Comparison of ENCODE assay signal across 8 cellular contexts in the genomic region with DNA sequence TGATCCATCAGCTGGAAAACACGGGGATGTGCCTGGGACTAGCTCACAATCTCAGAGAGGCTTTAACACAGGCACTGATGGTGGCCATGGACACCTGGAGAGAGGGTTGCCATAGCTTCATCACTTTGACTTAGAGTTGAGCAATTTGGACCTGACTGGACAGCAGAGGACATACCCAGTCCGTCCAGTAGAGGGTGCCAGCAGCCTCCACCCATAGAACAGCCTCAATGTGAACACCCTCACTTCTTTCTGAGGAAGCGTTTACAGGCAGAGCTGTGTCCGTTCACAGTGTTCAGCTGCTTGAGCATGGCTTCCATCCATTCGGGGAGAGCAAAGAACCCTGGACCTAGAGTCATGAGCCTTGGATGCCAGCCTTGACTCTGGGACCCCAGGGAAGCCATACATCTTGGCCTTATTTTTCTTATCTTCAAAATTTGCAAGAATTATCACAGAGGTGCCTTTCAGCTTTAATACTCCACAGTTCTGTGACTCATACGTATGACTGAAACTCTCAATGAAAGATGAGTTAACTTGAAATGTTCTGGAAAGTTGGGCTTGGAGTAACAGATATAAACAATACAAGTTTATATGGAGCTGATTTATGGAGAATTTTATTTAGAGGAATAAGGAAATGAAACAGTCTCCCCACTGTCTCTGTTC.
DNase-seq lines count a peak whose midpoint lies in the region; TF ChIP-seq lines count a peak whose summit lies in the region.

No MANE protein-coding gene starts in this region.

- H3K36me3 ChIP-seq in HEK293 (ENCODE audit: control insufficient read depth in 2 of 2, insufficient read depth in 1 of 2, low read length in 2 of 2) (no peaks in the 10 kb centered on the region), liver (ENCODE audit: control insufficient read depth in 4 of 4, insufficient read depth in 3 of 4, low read depth in 1 of 4, low read length in 3 of 4) (no peaks in the 10 kb centered on the region)

- no peaks in the 10 kb centered on the region for H3K27me3 ChIP-seq in liver (ENCODE audit: control insufficient read depth in 4 of 4, insufficient read depth in 4 of 4, low read length in 3 of 4)

- DNase-seq in NCI-H2171 treated with DMSO at 0.1 percent for 48 hours (lab: John Stamatoyannopoulos, UW) (peak; percentile 59), NCI-H2171 (lab: John Stamatoyannopoulos, UW) (no peak), NCI-H1092 treated with DMSO at 0.1 percent for 48 hours (lab: John Stamatoyannopoulos, UW) (peak; percentile 61), UCSD-AML1 (lab: John Stamatoyannopoulos, UW; ENCODE audit: unreplicated experiment) (peak; percentile 46), coronary artery (ENCODE audit: low spot score) (no peak)
- peak; percentile 4 to 36 (median 16) for DNase-seq in stimulated activated CD4-positive, alpha-beta T cell treated with anti-CD3 and anti-CD28 coated beads, TNF-alpha, amount 100 ng/mL, for 48 hours (ENCODE audit: low read depth in 3 of 3)

- peak; percentile 60 to 77 for TF ChIP-seq RAD21 in liver (IDR thresholded peaks at IDR 0.05)

- H3K4me1 ChIP-seq in HEK293 (ENCODE audit: control insufficient read depth, insufficient read depth, low read length) (no peaks in the 10 kb centered on the region), liver (ENCODE audit: control insufficient read depth in 4 of 4, insufficient read depth in 4 of 4, low read length in 3 of 4) (no peaks in the 10 kb centered on the region)

- no peaks in the 10 kb centered on the region for H3K9me3 ChIP-seq in HEK293 (ENCODE audit: control insufficient read depth, insufficient read depth, low read depth, low read length)
- H3K9me3 ChIP-seq in liver (ENCODE audit: control insufficient read depth in 4 of 4, low read length in 3 of 4): peaks cover 0 to 11% (median 2%) of the 10 kb centered on the region in 4 donors

- POLR2A ChIA-PET in HEK293 (lab: Yijun Ruan, JAX): interaction anchor here (0.6 to 1.1 kb wide), 5 partner anchors 15 to 384 kb away, joined by 3 to 9 read pairs (median 3); no protein-coding TSS in a partner anchor

- H3K9ac ChIP-seq in liver (ENCODE audit: low read depth in 1 of 2, low read length in 2 of 2): no peak overlapping the region

- TF ChIP-seq CTCF in HEK293 (tag by site-specific recombination; IDR thresholded peaks at IDR 0.05) (peak; percentile 78; the same call in 1 of the 2 replicates), coronary artery (IDR thresholded peaks at IDR 0.05) (peak; percentile 44), liver (IDR thresholded peaks at IDR 0.05; ENCODE audit: low read depth, low read length, missing input control) (peak; percentile 77)

- CTCF ChIA-PET in HEK293 (lab: Yijun Ruan, JAX): interaction anchor here (0.6 to 3.6 kb wide), 55 partner anchors 9 to 1915 kb away, joined by 3 to 37 read pairs (median 4); no protein-coding TSS in a partner anchor

- H3K4me3 ChIP-seq in HEK293 (ENCODE audit: low read depth, low read length) (no peak overlapping the region), coronary artery (no peak overlapping the region), liver (ENCODE audit: low read depth in 1 of 3, low read length in 3 of 3) (no peak overlapping the region)

- H3K27ac ChIP-seq in HEK293 (ENCODE audit: extremely low read depth, low read depth, low read length) (no peak overlapping the region), coronary artery (no peak overlapping the region), liver (ENCODE audit: low read depth in 1 of 2, low read length in 2 of 2) (no peak overlapping the region)

- 18% methylated on average over 6 of the region's 6 CpGs for whole genome bisulfite sequencing in liver

TF ChIP-seq in HEK293, 187 proteins besides CTCF, POLR2A, EP300 and RAD21 (continues in another document):
- TF ChIP-seq ZNF2 (tag by site-specific recombination; IDR thresholded peaks at IDR 0.05) (0 out of 2 replicates have a peak, but pooled peaks have one; percentile 59), ZNF600 (tag by site-specific recombination; IDR thresholded peaks at IDR 0.05) (no peak), YY2 (tag by site-specific recombination; IDR thresholded peaks at IDR 0.05) (0 out of 2 replicates have a peak, but pooled peaks have one; percentile 30), ZNF184 (tag by site-specific recombination; IDR thresholded peaks at IDR 0.05) (no peak), ZNF274 (IDR thresholded peaks at IDR 0.05; ENCODE audit: low read length) (no peak), ZNF274 (tag by site-specific recombination; IDR thresholded peaks at IDR 0.05; ENCODE audit: borderline replicate concordance) (no peak), ZNF169 (tag by site-specific recombination; IDR thresholded peaks at IDR 0.05) (no peak), ZBTB1 (tag by site-specific recombination; IDR thresholded peaks at IDR 0.05) (no peak), ZIC2 (tag by site-specific recombination; IDR thresholded peaks at IDR 0.05) (peak; percentile 31; the same call in 1 of the 2 replicates), SP7 (tag by site-specific recombination; IDR thresholded peaks at IDR 0.05) (peak; percentile 33; the same call in 1 of the 2 replicates), ZNF24 (tag by site-specific recombination; IDR thresholded peaks at IDR 0.05) (no peak)
- TF ChIP-seq, protein P1, sequence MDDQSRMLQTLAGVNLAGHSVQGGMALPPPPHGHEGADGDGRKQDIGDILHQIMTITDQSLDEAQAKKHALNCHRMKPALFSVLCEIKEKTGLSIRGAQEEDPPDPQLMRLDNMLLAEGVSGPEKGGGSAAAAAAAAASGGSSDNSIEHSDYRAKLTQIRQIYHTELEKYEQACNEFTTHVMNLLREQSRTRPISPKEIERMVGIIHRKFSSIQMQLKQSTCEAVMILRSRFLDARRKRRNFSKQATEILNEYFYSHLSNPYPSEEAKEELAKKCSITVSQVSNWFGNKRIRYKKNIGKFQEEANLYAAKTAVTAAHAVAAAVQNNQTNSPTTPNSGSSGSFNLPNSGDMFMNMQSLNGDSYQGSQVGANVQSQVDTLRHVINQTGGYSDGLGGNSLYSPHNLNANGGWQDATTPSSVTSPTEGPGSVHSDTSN (CRISPR knock-in tag; IDR thresholded peaks at IDR 0.05): no peak

TF ChIP-seq in liver, 16 proteins besides CTCF, POLR2A, EP300 and RAD21:
- TF ChIP-seq YY1 (IDR thresholded peaks at IDR 0.05): no peak
- peak in 1 of 2 donors; percentile 35 for TF ChIP-seq HNF4A (conservative IDR thresholded peaks at IDR 0.05)
- no peak for TF ChIP-seq NR2F2 (IDR thresholded peaks at IDR 0.05)

Comparison
In these comparisons a context has a peak if more than half of its experiments do, and no peak if none do; other contexts are left out.
1. DNase-seq: peak in NCI-H2171 treated with DMSO at 0.1 percent for 48 hours (single experiment), NCI-H1092 treated with DMSO at 0.1 percent for 48 hours (single experiment), UCSD-AML1 (single experiment) and stimulated activated CD4-positive, alpha-beta T cell treated with anti-CD3 and anti-CD28 coated beads, TNF-alpha, amount 100 ng/mL, for 48 hours (3 of 3); none in NCI-H2171 (single experiment) and coronary artery (single experiment).
2. Peak in every context shown above with its lines, with median percentiles within 50 percentile points of each other: CTCF ChIP-seq.